Comparison of ENCODE assay signal across 27 cellular contexts in the genomic region with DNA sequence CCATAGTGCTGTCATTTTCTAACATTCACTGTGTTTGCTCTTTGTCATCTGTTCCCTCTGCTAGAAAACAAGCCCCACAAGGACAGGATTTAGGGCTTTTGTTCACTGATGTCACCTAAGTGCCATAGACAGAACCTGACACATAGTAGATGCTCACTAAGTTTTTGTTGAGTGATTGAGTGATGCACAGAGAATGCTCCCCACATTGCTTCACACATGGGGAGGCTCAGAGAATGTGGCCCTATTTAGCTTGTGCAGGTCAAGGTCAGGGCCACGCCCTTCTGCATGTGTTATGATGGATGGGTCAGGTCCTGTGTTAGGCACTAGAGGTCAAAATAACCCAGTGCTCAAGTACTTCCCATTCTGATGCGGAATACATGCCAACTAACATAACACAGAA. TPM values are rescaled to one million over a fixed set of nuclear protein-coding genes. Genes with fewer than 3 reads are reported as not detected.
"Had no signal": no experiment of that assay in that cellular context is flagged by ENCODE, and none has a peak within 500 bp of the region (broad histone marks: within the 10 kb centered on the region; RNA-seq: fewer than 3 reads in every experiment).

No MANE protein-coding gene starts in this region.

- H3K4me3 Mint-ChIP-seq: natural killer cell; nephron; neural progenitor cell; stimulated activated effector memory CD8-positive, alpha-beta T cell treated with anti-CD3 and anti-CD28 coated beads, Interleukin-12 subunit alpha, Interleukin-12 subunit beta, amount 100 ng/mL, for 72 hours; stimulated activated naive B cell treated with anti-CD40 and anti-IgM and Interleukin-4, amounts not matched to agents 10 μg/mL and 1 μg/mL and 100 μg/mL, for 72 hours; stimulated activated naive CD8-positive, alpha-beta T cell treated with anti-CD3 and anti-CD28 coated beads, Interleukin-15, Interleukin-2, amounts not matched to agents 100 ng/mL and 50 ng/mL, for 24 hours had no signal

- H3K27ac ChIP-seq: neural progenitor cell, parathyroid adenoma, psoas muscle, right lobe of liver, sigmoid colon, thyroid gland, tibial nerve had no signal

- H3K9ac ChIP-seq: neural progenitor cell, parathyroid adenoma had no signal

- H3K4me1 Mint-ChIP-seq: natural killer cell; stimulated activated effector memory CD8-positive, alpha-beta T cell treated with anti-CD3 and anti-CD28 coated beads, Interleukin-12 subunit alpha, Interleukin-12 subunit beta, amount 100 ng/mL, for 72 hours had no signal

- H3K79me2 ChIP-seq: parathyroid adenoma had no signal

- DNase-seq: natural killer cell; occipital lobe; ovary; psoas muscle; right cardiac atrium; right lobe of liver; sigmoid colon; small intestine; stimulated activated CD4-positive, alpha-beta T cell treated with anti-CD3 and anti-CD28 coated beads, Interleukin-15, amount 100 ng/mL, for 24 hours; stimulated activated CD4-positive, alpha-beta T cell treated with anti-CD3 and anti-CD28 coated beads, Interleukin-2, amount 100 ng/mL, for 24 hours; stimulated activated CD4-positive, alpha-beta T cell treated with anti-CD3 and anti-CD28 coated beads, Interleukin-2, amount 100 ng/mL, for 48 hours; stimulated activated CD4-positive, alpha-beta T cell treated with anti-CD3 and anti-CD28 coated beads, Interleukin-4, amount 100 ng/mL, for 24 hours; stimulated activated naive B cell treated with anti-CD40 and anti-IgM and Interleukin-4, amounts not matched to agents 10 μg/mL and 1 μg/mL and 100 μg/mL, for 72 hours; stimulated activated naive CD4-positive, alpha-beta T cell treated with Interleukin-2 at 50 U/mL for 16 hours; stomach; thyroid gland; trophoblast cell; upper lobe of left lung; uterus had no signal

- H3K27ac Mint-ChIP-seq: natural killer cell; neural progenitor cell; progenitor cell of endocrine pancreas; stimulated activated effector memory CD8-positive, alpha-beta T cell treated with anti-CD3 and anti-CD28 coated beads, Interleukin-12 subunit alpha, Interleukin-12 subunit beta, amount 100 ng/mL, for 72 hours; stimulated activated naive B cell treated with anti-CD40 and anti-IgM and Interleukin-4, amounts not matched to agents 10 μg/mL and 1 μg/mL and 100 μg/mL, for 72 hours; stimulated activated naive CD8-positive, alpha-beta T cell treated with anti-CD3 and anti-CD28 coated beads, Interleukin-15, Interleukin-2, amounts not matched to agents 100 ng/mL and 50 ng/mL, for 24 hours had no signal

- ATAC-seq: natural killer cell; psoas muscle; right cardiac atrium; right lobe of liver; stimulated activated effector memory CD8-positive, alpha-beta T cell treated with anti-CD3 and anti-CD28 coated beads, Interleukin-12 subunit alpha, Interleukin-12 subunit beta, amount 100 ng/mL, for 72 hours; stimulated activated naive B cell treated with anti-CD40 and anti-IgM and Interleukin-4, amounts not matched to agents 10 μg/mL and 1 μg/mL and 100 μg/mL, for 72 hours had no signal

- H3K27me3 ChIP-seq: neural progenitor cell, ovary, right lobe of liver, sigmoid colon, stomach, thyroid gland, tibial nerve, upper lobe of left lung, uterus had no signal

- H2AFZ ChIP-seq: neural progenitor cell, parathyroid adenoma had no signal

- H3K4me2 ChIP-seq: neural progenitor cell had no signal

- H3K36me3 Mint-ChIP-seq: natural killer cell; neural progenitor cell; stimulated activated effector memory CD8-positive, alpha-beta T cell treated with anti-CD3 and anti-CD28 coated beads, Interleukin-12 subunit alpha, Interleukin-12 subunit beta, amount 100 ng/mL, for 72 hours; stimulated activated naive B cell treated with anti-CD40 and anti-IgM and Interleukin-4, amounts not matched to agents 10 μg/mL and 1 μg/mL and 100 μg/mL, for 72 hours had no signal

- H3K4me1 ChIP-seq: psoas muscle, right lobe of liver, uterus had no signal

- H3K9me3 ChIP-seq: ovary, psoas muscle, right lobe of liver, sigmoid colon, stomach, thoracic aorta, thyroid gland, tibial nerve, upper lobe of left lung, uterus had no signal

- H3K4me3 ChIP-seq: neural progenitor cell, ovary, psoas muscle, right lobe of liver, sigmoid colon, stomach, thoracic aorta, thyroid gland, tibial nerve, upper lobe of left lung, uterus had no signal

- H3K36me3 ChIP-seq: neural progenitor cell, ovary, right lobe of liver, sigmoid colon, stomach, thoracic aorta, thyroid gland, tibial nerve, upper lobe of left lung, uterus had no signal

- FAIRE-seq: small intestine had no signal

- H3K27me3 Mint-ChIP-seq: stimulated activated naive CD8-positive, alpha-beta T cell treated with anti-CD3 and anti-CD28 coated beads, Interleukin-15, Interleukin-2, amounts not matched to agents 100 ng/mL and 50 ng/mL, for 24 hours had no signal

RNA-seq across cellular contexts. Expression of gene TSKU, which starts 33.1 kb away (rescaled TPM):
- total RNA-seq: natural killer cell had no signal
